ENCODE assay signal across 18 cellular contexts in genomic region chr7:107981466-107981865, GRCh38. TPM values are rescaled to one million over a fixed set of nuclear protein-coding genes. Genes with fewer than 3 reads are reported as not detected.
"Had no signal": no experiment of that assay in that cellular context is flagged by ENCODE, and none has a peak within 500 bp of the region (broad histone marks: within the 10 kb centered on the region; RNA-seq: fewer than 3 reads in every experiment).

No MANE protein-coding gene starts in this region.

- DNase-seq: activated CD4-positive, alpha-beta memory T cell treated with anti-CD3 and anti-CD28 coated beads for 36 hours; activated CD4-positive, alpha-beta T cell treated with anti-CD3 and anti-CD28 coated beads for 4 hours; activated CD4-positive, CD25-positive, alpha-beta regulatory T cell; activated effector memory CD4-positive, alpha-beta T cell treated with Interleukin-2 at 50 U/mL for 16 hours; activated naive CD4-positive, alpha-beta T cell treated with anti-CD3 and anti-CD28 coated beads for 36 hours; activated naive CD8-positive, alpha-beta T cell treated with anti-CD3 and anti-CD28 coated beads, Interleukin-2, amount 10 ng/mL, durations not matched to agents 7 days and 5 days; activated T-cell treated with anti-CD3 and anti-CD28 coated beads, Interleukin-2, amount 50 U/mL, for 72 hours; amygdala; cerebellar nuclear complex; endodermal cell; naive thymus-derived CD4-positive, alpha-beta T cell; retina; stimulated activated CD4-positive, alpha-beta T cell treated with anti-CD3 and anti-CD28 coated beads, Interleukin-2, amount 100 ng/mL, for 48 hours; stimulated activated CD8-positive, alpha-beta memory T cell treated with anti-CD3 and anti-CD28 coated beads, Interleukin-4, amount 100 ng/mL, for 48 hours; stimulated activated naive B cell treated with anti-CD40 and anti-IgM and Interleukin-4, amounts not matched to agents 10 μg/mL and 1 μg/mL and 100 μg/mL, for 72 hours; upper lobe of right lung had no signal

- H3K9me3 ChIP-seq: upper lobe of right lung had no signal

- H3K27ac ChIP-seq: coronary artery, upper lobe of right lung had no signal

- H3K4me3 ChIP-seq: coronary artery, lung, upper lobe of right lung had no signal

- H3K27me3 ChIP-seq: upper lobe of right lung had no signal

RNA-seq across cellular contexts. Expression of gene LAMB1, which starts 21.5 kb away (rescaled TPM):
- total RNA-seq: activated CD4-positive, alpha-beta memory T cell treated with anti-CD3 and anti-CD28 coated beads for 36 hours; activated naive CD8-positive, alpha-beta T cell treated with anti-CD3 and anti-CD28 coated beads, Interleukin-2, amount 10 ng/mL, durations not matched to agents 7 days and 5 days; naive thymus-derived CD4-positive, alpha-beta T cell had no signal
